Comparison of ENCODE assay signal across 8 cellular contexts in the genomic region with DNA sequence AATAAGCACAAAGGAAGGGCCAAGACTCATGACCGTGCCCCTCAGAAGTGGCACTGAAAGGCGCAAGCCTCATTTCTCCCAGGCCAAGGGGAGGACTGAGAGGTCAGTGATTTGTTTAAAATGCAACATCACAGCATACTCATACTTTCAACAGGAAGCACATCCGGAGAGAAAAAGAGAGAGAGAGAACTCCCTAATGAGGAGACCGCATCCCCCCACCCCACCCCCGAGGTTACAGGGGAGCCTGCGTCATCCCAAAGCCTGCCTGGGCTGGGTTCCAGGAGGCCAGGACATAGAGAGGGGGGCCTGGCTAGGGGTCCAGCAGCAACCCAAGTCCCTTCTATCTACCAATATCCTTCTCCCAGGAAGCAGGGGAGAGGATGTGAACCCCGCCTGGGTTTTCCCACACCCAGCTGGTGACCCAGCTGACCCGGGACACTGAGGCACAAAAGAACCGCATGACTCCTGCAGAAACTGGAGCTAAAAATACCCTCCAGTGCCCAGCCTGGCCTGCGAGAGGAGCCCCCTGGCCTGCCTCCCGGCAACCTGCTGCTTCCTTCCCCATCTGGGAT. TPM values are rescaled to one million over a fixed set of nuclear protein-coding genes. Genes with fewer than 3 reads are reported as not detected.
DNase-seq lines count a peak whose midpoint lies in the region; ATAC-seq and TF ChIP-seq lines count a peak whose summit lies in the region.

No MANE protein-coding gene starts in this region.

- intact Hi-C loops in colonic mucosa (cut with DNase I): loop anchor here (5.0 kb wide), 1 partner anchor 41 kb away; the partner anchor contains the start of gene TMEM184B
- intact Hi-C loops in mucosa of descending colon (cut with DNase I, micrococcal nuclease): no loop called here
- intact Hi-C loops in aorta (cut with DNase I): loop anchor here in 1 of 2 donors (10.0 kb wide), 1 partner anchor 109 kb away; the partner anchor contains the start of gene MAFF

- H3K36me3 ChIP-seq in OCI-LY3 (replicated peaks; ENCODE audit: low read depth, low read length) (peaks cover 45% of the 10 kb centered on the region), colonic mucosa (no peaks in the 10 kb centered on the region), mucosa of descending colon (ENCODE audit: low read depth) (no peaks in the 10 kb centered on the region), aorta (ENCODE audit: control insufficient read depth in 1 of 2, insufficient read depth in 2 of 2, low read length in 1 of 2) (no peaks in the 10 kb centered on the region)

- H3K27ac ChIP-seq in OCI-LY3 (ENCODE audit: low read length) (peak overlapping the region; percentile 17), colonic mucosa (peak overlapping the region; percentile 94), aorta (ENCODE audit: low read depth in 1 of 2, low read length in 2 of 2) (peak overlapping the region; percentile 46 to 49)

- H3K79me2 ChIP-seq in OCI-LY3 (ENCODE audit: low read length): peaks cover 96% of the 10 kb centered on the region

- ATAC-seq in mucosa of descending colon (no peak), aorta (ENCODE audit: low FRiP score) (no peak), GM18868 (IDR thresholded peaks at IDR 0.05; ENCODE audit: unreplicated experiment) (no peak)

- 17 to 18% methylated on average over 11 of the region's 11 CpGs for WGBS in aorta, 2 donors

- TF ChIP-seq CTCF in AG10803 (conservative IDR thresholded peaks at IDR 0.05; ENCODE audit: low read length) (no peak), OCI-LY3 (IDR thresholded peaks at IDR 0.05; ENCODE audit: low read depth, low read length) (no peak), colonic mucosa (IDR thresholded peaks at IDR 0.05) (no peak), mucosa of descending colon (IDR thresholded peaks at IDR 0.05) (no peak)

- H2AFZ ChIP-seq in OCI-LY3 (ENCODE audit: low read depth, low read length): no peak overlapping the region

- H3K9me3 ChIP-seq in OCI-LY3 (ENCODE audit: insufficient read depth, low read length): no peaks in the 10 kb centered on the region
- no peaks in the 10 kb centered on the region for H3K9me3 ChIP-seq in colonic mucosa
- H3K9me3 ChIP-seq in mucosa of descending colon: no peaks in the 10 kb centered on the region
- H3K9me3 ChIP-seq in aorta (ENCODE audit: control insufficient read depth, low read length): no peaks in the 10 kb centered on the region

- H3K4me1 ChIP-seq in OCI-LY3 (ENCODE audit: low read length): peaks cover 79% of the 10 kb centered on the region
- H3K4me1 ChIP-seq in colonic mucosa: peaks cover 5% of the 10 kb centered on the region
- H3K4me1 ChIP-seq in mucosa of descending colon (ENCODE audit: low read depth): peaks cover 36% of the 10 kb centered on the region
- H3K4me1 ChIP-seq in aorta (ENCODE audit: control insufficient read depth in 1 of 2, insufficient read depth in 2 of 2, low read length in 2 of 2): peaks cover 0 to 2% of the 10 kb centered on the region in 2 donors

- H3K4me2 ChIP-seq in OCI-LY3 (ENCODE audit: low read length): peak overlapping the region; percentile 93

- H3K27me3 ChIP-seq in OCI-LY3 (ENCODE audit: low read depth, low read length) (no peaks in the 10 kb centered on the region), colonic mucosa (no peaks in the 10 kb centered on the region), aorta (ENCODE audit: control insufficient read depth in 1 of 2, insufficient read depth in 2 of 2, low read length in 1 of 2) (no peaks in the 10 kb centered on the region)

- peak overlapping the region; percentile 89 for H3K4me3 ChIP-seq in AG10803 (ENCODE audit: low read length)
- peak overlapping the region; percentile 94 for H3K4me3 ChIP-seq in OCI-LY3 (ENCODE audit: low read length)
- H3K4me3 ChIP-seq in colonic mucosa: no peak overlapping the region
- no peak overlapping the region for H3K4me3 ChIP-seq in mucosa of descending colon
- no peak overlapping the region for H3K4me3 ChIP-seq in aorta (ENCODE audit: low read length in 2 of 2)

- peak; percentile 90 for DNase-seq in AG10803 (ENCODE audit: low read depth)
- peak; percentile 52 for DNase-seq in colonic mucosa
- DNase-seq in mucosa of descending colon: peak; percentile 58 to 81 (median 63)
- DNase-seq in aorta: peak; percentile 83 to 91
- DNase-seq in COLO829 (ENCODE audit: low spot score): no peak
- no peak for DNase-seq in DMS 273 (lab: John Stamatoyannopoulos, UW; ENCODE audit: unreplicated experiment)

- H3K9ac ChIP-seq in OCI-LY3 (ENCODE audit: low read length): peak overlapping the region; percentile 92
- H3K9ac ChIP-seq in colonic mucosa (ENCODE audit: low read depth in 2 of 2, low read length in 2 of 2): peak overlapping the region; percentile 80 to 93

- H4K20me1 ChIP-seq in OCI-LY3 (ENCODE audit: insufficient read depth, low read length): peaks cover 78% of the 10 kb centered on the region

RNA-seq across cellular contexts. Expression of gene CSNK1E, which starts 3.8 kb away (rescaled TPM):
- total RNA-seq in colonic mucosa (10 to 100 TPM; 97.0 to 97.2 TPM), mucosa of descending colon (100 to 1,000 TPM in 1 of 3 donors, 10 to 100 TPM in 2; 87.8 to 100 (median 89.8) TPM), aorta (100 to 1,000 TPM; 144 to 167 TPM)
- 100 to 1,000 TPM in 1 of 2 donors, 10 to 100 TPM in 1; 37.4 to 160 TPM for polyA plus RNA-seq in aorta

RNA-seq across cellular contexts. Expression of gene TMEM184B, which starts 40.7 kb away (rescaled TPM):
- total RNA-seq in colonic mucosa (10 to 100 TPM; 58.8 to 61.6 TPM), mucosa of descending colon (10 to 100 TPM; 35.9 to 63.1 (median 38.2) TPM), aorta (10 to 100 TPM; 96.3 to 96.9 TPM)
- polyA plus RNA-seq in aorta: 10 to 100 TPM; 17.2 to 46.8 TPM

Comparison
In these comparisons a context has a peak if more than half of its experiments do, and no peak if none do; other contexts are left out.
1. DNase-seq: peak in AG10803 (single experiment), colonic mucosa (single experiment), mucosa of descending colon (3 of 3) and aorta (2 of 2); none in COLO829 (single experiment) and DMS 273 (single experiment).
2. H3K4me3 ChIP-seq: peak in AG10803 (single experiment) and OCI-LY3 (single experiment); none in colonic mucosa (single experiment), mucosa of descending colon (single experiment) and aorta (0 of 2).
3. H3K27ac ChIP-seq: peak in every context shown above with its lines; median percentile 94 in colonic mucosa; 48 in aorta; 17 in OCI-LY3.